39 cellular contexts compared by ENCODE assay signal in genomic region chr5:1223278-1223670, GRCh38. TPM values are rescaled to one million over a fixed set of nuclear protein-coding genes. Genes with fewer than 3 reads are reported as not detected.
"Had no signal": no experiment of that assay in that cellular context is flagged by ENCODE, and none has a peak within 500 bp of the region (broad histone marks: within the 10 kb centered on the region; RNA-seq: fewer than 3 reads in every experiment).

No MANE protein-coding gene starts in this region.

- H3K27ac ChIP-seq: ascending aorta, cardiac muscle cell, VCaP had no signal

- H3K4me3 ChIP-seq: ascending aorta, cardiac muscle cell had no signal

- H3K27me3 Mint-ChIP-seq: activated CD4-positive, alpha-beta memory T cell treated with anti-CD3 and anti-CD28 coated beads, Interleukin-2, amount 10 ng/mL, durations not matched to agents 7 days and 5 days; activated CD4-positive, alpha-beta T cell treated with anti-CD3 and anti-CD28 coated beads for 36 hours; activated CD4-positive, alpha-beta T cell treated with anti-CD3 and anti-CD28 coated beads, Interleukin-2, amount 10 ng/mL, durations not matched to agents 7 days and 5 days; activated naive CD4-positive, alpha-beta T cell treated with anti-CD3 and anti-CD28 coated beads, Interleukin-2, amount 50 U/mL, for 24 hours had no signal

- H3K36me3 Mint-ChIP-seq: activated CD8-positive, alpha-beta memory T cell treated with anti-CD3 and anti-CD28 coated beads, Interleukin-2, amount 10 ng/mL, durations not matched to agents 7 days and 5 days; activated naive CD4-positive, alpha-beta T cell treated with anti-CD3 and anti-CD28 coated beads, Interleukin-2, amount 10 ng/mL, durations not matched to agents 7 days and 5 days; activated naive CD4-positive, alpha-beta T cell treated with anti-CD3 and anti-CD28 coated beads, Interleukin-2, amount 50 U/mL, for 24 hours; activated naive CD8-positive, alpha-beta T cell; activated naive CD8-positive, alpha-beta T cell treated with anti-CD3 and anti-CD28 coated beads, Interleukin-2, amount 10 ng/mL, durations not matched to agents 7 days and 5 days; brain had no signal

- H3K4me1 Mint-ChIP-seq: activated CD4-positive, alpha-beta memory T cell treated with anti-CD3 and anti-CD28 coated beads, Interleukin-2, amount 10 ng/mL, durations not matched to agents 7 days and 5 days; activated naive CD4-positive, alpha-beta T cell treated with anti-CD3 and anti-CD28 coated beads, Interleukin-2, amount 50 U/mL, for 24 hours; activated naive CD8-positive, alpha-beta T cell treated with anti-CD3 and anti-CD28 coated beads, Interleukin-2, amount 10 ng/mL, durations not matched to agents 7 days and 5 days; activated naive CD8-positive, alpha-beta T cell treated with anti-CD3 and anti-CD28 coated beads, Interleukin-2, amount 50 U/mL, for 24 hours; central memory CD8-positive, alpha-beta T cell had no signal

- H3K36me3 ChIP-seq: ascending aorta, cardiac muscle cell had no signal

- H3K27me3 ChIP-seq: ascending aorta, cardiac muscle cell had no signal

- H3K9me3 Mint-ChIP-seq: activated naive CD4-positive, alpha-beta T cell treated with anti-CD3 and anti-CD28 coated beads, Interleukin-2, amount 50 U/mL, for 24 hours; activated naive CD8-positive, alpha-beta T cell treated with anti-CD3 and anti-CD28 coated beads, Interleukin-2, amount 50 U/mL, for 24 hours; activated T-cell treated with anti-CD3 and anti-CD28 coated beads, Interleukin-2, amount 50 U/mL, for 24 hours; activated T-helper 2 cell treated with anti-CD3 and anti-CD28 coated beads, Interferon-gamma antibody, Interleukin-2, Interleukin-4, amounts not matched to agents 10 μg/mL and 5 μg/mL and 100 μg/mL, durations not matched to agents 14 hours and 24 hours and 36 hours; central memory CD8-positive, alpha-beta T cell; T-helper 2 cell treated with Interferon-gamma antibody and Interleukin-4, amounts not matched to agents 5 μg/mL and 100 μg/mL, for 36 hours had no signal

- DNase-seq: activated CD4-positive, alpha-beta memory T cell treated with anti-CD3 and anti-CD28 coated beads, Interleukin-2, amount 10 ng/mL, durations not matched to agents 7 days and 5 days; activated CD4-positive, alpha-beta T cell treated with anti-CD3 and anti-CD28 coated beads for 1 hour; activated CD4-positive, alpha-beta T cell treated with anti-CD3 and anti-CD28 coated beads for 36 hours; activated CD4-positive, alpha-beta T cell treated with anti-CD3 and anti-CD28 coated beads for 48 hours; activated CD4-positive, alpha-beta T cell treated with anti-CD3 and anti-CD28 coated beads, Interleukin-2, amount 10 ng/mL, durations not matched to agents 7 days and 5 days; activated CD4-positive, alpha-beta T cell treated with anti-CD3 and anti-CD28 coated beads, Interleukin-2, amount 50 U/mL, for 48 hours; activated CD4-positive, CD25-positive, alpha-beta regulatory T cell; activated CD8-positive, alpha-beta memory T cell treated with anti-CD3 and anti-CD28 coated beads for 24 hours; activated CD8-positive, alpha-beta memory T cell treated with anti-CD3 and anti-CD28 coated beads, Interleukin-2, amount 10 ng/mL, durations not matched to agents 7 days and 5 days; activated CD8-positive, alpha-beta memory T cell treated with anti-CD3 and anti-CD28 coated beads, Interleukin-2, amount 50 U/mL, for 48 hours; activated CD8-positive, alpha-beta T cell treated with anti-CD3 and anti-CD28 coated beads, Interleukin-2, amount 10 ng/mL, durations not matched to agents 7 days and 5 days; activated effector memory CD4-positive, alpha-beta T cell treated with Interleukin-2 at 50 U/mL for 16 hours; activated gamma-delta T cell; activated naive CD4-positive, alpha-beta T cell treated with anti-CD3 and anti-CD28 coated beads, Interleukin-2, amount 10 ng/mL, durations not matched to agents 7 days and 5 days; activated naive CD4-positive, alpha-beta T cell treated with Interleukin-2 at 50 U/mL for 16 hours; activated naive CD8-positive, alpha-beta T cell treated with anti-CD3 and anti-CD28 coated beads, Interleukin-2, amount 10 ng/mL, durations not matched to agents 7 days and 5 days; activated naive CD8-positive, alpha-beta T cell treated with anti-CD3 and anti-CD28 coated beads, Interleukin-2, amount 50 U/mL, for 24 hours; activated T-cell treated with anti-CD3 and anti-CD28 coated beads, Interleukin-2, amount 50 U/mL, for 24 hours; activated T-cell treated with anti-CD3 and anti-CD28 coated beads, Interleukin-2, amount 50 U/mL, for 48 hours; amygdala; caudate nucleus; cerebellar nuclear complex; T-helper 1 cell; T-helper 2 cell; T-helper 9 cell had no signal

- H3K9me3 ChIP-seq: ascending aorta had no signal

- ATAC-seq: activated CD4-positive, alpha-beta T cell treated with anti-CD3 and anti-CD28 coated beads for 36 hours; activated CD4-positive, CD25-positive, alpha-beta regulatory T cell treated with anti-CD3 and anti-CD28 coated beads, Interleukin-2, amount 50 U/mL, for 24 hours; activated CD8-positive, alpha-beta memory T cell treated with anti-CD3 and anti-CD28 coated beads, Interleukin-2, amount 10 ng/mL, durations not matched to agents 7 days and 5 days; activated CD8-positive, alpha-beta T cell treated with anti-CD3 and anti-CD28 coated beads, Interleukin-2, amount 10 ng/mL, durations not matched to agents 7 days and 5 days; activated naive CD8-positive, alpha-beta T cell treated with anti-CD3 and anti-CD28 coated beads, Interleukin-2, amount 50 U/mL, for 24 hours had no signal

- H3K27ac Mint-ChIP-seq: activated CD4-positive, alpha-beta memory T cell treated with anti-CD3 and anti-CD28 coated beads, Interleukin-2, amount 10 ng/mL, durations not matched to agents 7 days and 5 days; activated CD4-positive, alpha-beta T cell treated with anti-CD3 and anti-CD28 coated beads for 36 hours; activated CD4-positive, alpha-beta T cell treated with anti-CD3 and anti-CD28 coated beads, Interleukin-2, amount 10 ng/mL, durations not matched to agents 7 days and 5 days; activated CD8-positive, alpha-beta memory T cell treated with anti-CD3 and anti-CD28 coated beads, Interleukin-2, amount 10 ng/mL, durations not matched to agents 7 days and 5 days; activated CD8-positive, alpha-beta T cell treated with anti-CD3 and anti-CD28 coated beads, Interleukin-2, amount 10 ng/mL, durations not matched to agents 7 days and 5 days; activated naive CD4-positive, alpha-beta T cell treated with anti-CD3 and anti-CD28 coated beads, Interleukin-2, amount 10 ng/mL, durations not matched to agents 7 days and 5 days; activated naive CD4-positive, alpha-beta T cell treated with anti-CD3 and anti-CD28 coated beads, Interleukin-2, amount 50 U/mL, for 24 hours; activated naive CD8-positive, alpha-beta T cell; activated naive CD8-positive, alpha-beta T cell treated with anti-CD3 and anti-CD28 coated beads, Interleukin-2, amount 10 ng/mL, durations not matched to agents 7 days and 5 days; activated naive CD8-positive, alpha-beta T cell treated with anti-CD3 and anti-CD28 coated beads, Interleukin-2, amount 50 U/mL, for 24 hours; activated T-cell treated with anti-CD3 and anti-CD28 coated beads, Interleukin-2, amount 50 U/mL, for 24 hours; activated T-helper 2 cell treated with anti-CD3 and anti-CD28 coated beads, Interferon-gamma antibody, Interleukin-2, Interleukin-4, amounts not matched to agents 10 μg/mL and 5 μg/mL and 100 μg/mL, durations not matched to agents 14 hours and 24 hours and 36 hours; brain; T-helper 1 cell treated with Interleukin-12 subunit alpha and Interleukin-12 subunit beta and Interleukin-4 antibody, amounts not matched to agents 30 μg/mL and 1 μg/mL, for 36 hours; T-helper 2 cell treated with Interferon-gamma antibody and Interleukin-4, amounts not matched to agents 5 μg/mL and 100 μg/mL, for 36 hours had no signal

- H3K4me3 Mint-ChIP-seq: activated CD4-positive, alpha-beta memory T cell treated with anti-CD3 and anti-CD28 coated beads, Interleukin-2, amount 10 ng/mL, durations not matched to agents 7 days and 5 days; activated CD4-positive, alpha-beta T cell treated with anti-CD3 and anti-CD28 coated beads for 36 hours; activated CD4-positive, alpha-beta T cell treated with anti-CD3 and anti-CD28 coated beads, Interleukin-2, amount 10 ng/mL, durations not matched to agents 7 days and 5 days; activated CD8-positive, alpha-beta memory T cell treated with anti-CD3 and anti-CD28 coated beads, Interleukin-2, amount 10 ng/mL, durations not matched to agents 7 days and 5 days; activated CD8-positive, alpha-beta T cell treated with anti-CD3 and anti-CD28 coated beads, Interleukin-2, amount 10 ng/mL, durations not matched to agents 7 days and 5 days; activated naive CD4-positive, alpha-beta T cell treated with anti-CD3 and anti-CD28 coated beads, Interleukin-2, amount 10 ng/mL, durations not matched to agents 7 days and 5 days; activated naive CD4-positive, alpha-beta T cell treated with anti-CD3 and anti-CD28 coated beads, Interleukin-2, amount 50 U/mL, for 24 hours; activated naive CD8-positive, alpha-beta T cell; activated naive CD8-positive, alpha-beta T cell treated with anti-CD3 and anti-CD28 coated beads, Interleukin-2, amount 10 ng/mL, durations not matched to agents 7 days and 5 days; activated naive CD8-positive, alpha-beta T cell treated with anti-CD3 and anti-CD28 coated beads, Interleukin-2, amount 50 U/mL, for 24 hours; activated T-cell treated with anti-CD3 and anti-CD28 coated beads, Interleukin-2, amount 50 U/mL, for 24 hours; brain; central memory CD8-positive, alpha-beta T cell; T-helper 1 cell treated with Interleukin-12 subunit alpha and Interleukin-12 subunit beta and Interleukin-4 antibody, amounts not matched to agents 30 μg/mL and 1 μg/mL, for 36 hours; T-helper 2 cell treated with Interferon-gamma antibody and Interleukin-4, amounts not matched to agents 5 μg/mL and 100 μg/mL, for 36 hours had no signal

- H3K4me1 ChIP-seq: ascending aorta had no signal

RNA-seq across cellular contexts. Expression of gene SLC6A18, which starts 1.9 kb away (rescaled TPM):
- total RNA-seq: activated CD4-positive, alpha-beta memory T cell treated with anti-CD3 and anti-CD28 coated beads, Interleukin-2, amount 10 ng/mL, durations not matched to agents 7 days and 5 days; activated CD4-positive, alpha-beta T cell treated with anti-CD3 and anti-CD28 coated beads for 36 hours; activated CD4-positive, alpha-beta T cell treated with anti-CD3 and anti-CD28 coated beads, Interleukin-2, amount 10 ng/mL, durations not matched to agents 7 days and 5 days; activated CD8-positive, alpha-beta memory T cell treated with anti-CD3 and anti-CD28 coated beads, Interleukin-2, amount 10 ng/mL, durations not matched to agents 7 days and 5 days; activated CD8-positive, alpha-beta T cell treated with anti-CD3 and anti-CD28 coated beads, Interleukin-2, amount 10 ng/mL, durations not matched to agents 7 days and 5 days; activated naive CD8-positive, alpha-beta T cell treated with anti-CD3 and anti-CD28 coated beads, Interleukin-2, amount 10 ng/mL, durations not matched to agents 7 days and 5 days; activated T-helper 2 cell treated with anti-CD3 and anti-CD28 coated beads, Interferon-gamma antibody, Interleukin-2, Interleukin-4, amounts not matched to agents 10 μg/mL and 5 μg/mL and 100 μg/mL, durations not matched to agents 14 hours and 24 hours and 36 hours; ascending aorta; bronchial epithelial cell; cardiac muscle cell; chondrocyte had no signal
- polyA plus RNA-seq: adipose tissue, cardiac muscle cell had no signal

RNA-seq across cellular contexts. Expression of gene SLC6A19, which starts 21.9 kb away (rescaled TPM):
- total RNA-seq: activated CD4-positive, alpha-beta memory T cell treated with anti-CD3 and anti-CD28 coated beads, Interleukin-2, amount 10 ng/mL, durations not matched to agents 7 days and 5 days; activated CD4-positive, alpha-beta T cell treated with anti-CD3 and anti-CD28 coated beads for 36 hours; activated CD4-positive, alpha-beta T cell treated with anti-CD3 and anti-CD28 coated beads, Interleukin-2, amount 10 ng/mL, durations not matched to agents 7 days and 5 days; activated CD8-positive, alpha-beta memory T cell treated with anti-CD3 and anti-CD28 coated beads, Interleukin-2, amount 10 ng/mL, durations not matched to agents 7 days and 5 days; activated CD8-positive, alpha-beta T cell treated with anti-CD3 and anti-CD28 coated beads, Interleukin-2, amount 10 ng/mL, durations not matched to agents 7 days and 5 days; activated naive CD8-positive, alpha-beta T cell treated with anti-CD3 and anti-CD28 coated beads, Interleukin-2, amount 10 ng/mL, durations not matched to agents 7 days and 5 days; activated T-helper 2 cell treated with anti-CD3 and anti-CD28 coated beads, Interferon-gamma antibody, Interleukin-2, Interleukin-4, amounts not matched to agents 10 μg/mL and 5 μg/mL and 100 μg/mL, durations not matched to agents 14 hours and 24 hours and 36 hours; ascending aorta; bronchial epithelial cell; chondrocyte had no signal
